Comparison of ENCODE assay signal across 20 cellular contexts in genomic region chr5:15734058-15734457, GRCh38.
"Had no signal": no experiment of that assay in that cellular context is flagged by ENCODE, and none has a peak within 500 bp of the region (broad histone marks: within the 10 kb centered on the region; RNA-seq: fewer than 3 reads in every experiment).

No MANE protein-coding gene starts in this region.

- H3K4me3 ChIP-seq: cardiac muscle cell, esophagus muscularis mucosa, gastroesophageal sphincter, lung, thoracic aorta, upper lobe of left lung had no signal

- H3K9me3 ChIP-seq: esophagus muscularis mucosa, gastroesophageal sphincter, thoracic aorta, upper lobe of left lung had no signal

- H3K27ac ChIP-seq: cardiac muscle cell, esophagus muscularis mucosa, gastroesophageal sphincter, thoracic aorta, upper lobe of left lung, VCaP had no signal

- H3K4me1 Mint-ChIP-seq: activated naive CD8-positive, alpha-beta T cell treated with anti-CD3 and anti-CD28 coated beads for 36 hours; stimulated activated naive B cell treated with anti-CD40 and anti-IgM and Interleukin-4, amounts not matched to agents 10 μg/mL and 1 μg/mL and 100 μg/mL, for 72 hours had no signal

- ATAC-seq: gastroesophageal sphincter; left cardiac atrium; natural killer cell treated with Interleukin-12 subunit alpha and Interleukin-12 subunit beta and Interleukin-15 and Interleukin-18, amount 100 ng/mL, for 72 hours; stimulated activated naive B cell treated with anti-CD40 and anti-IgM and Interleukin-4, amounts not matched to agents 10 μg/mL and 1 μg/mL and 100 μg/mL, for 72 hours had no signal

- H3K36me3 Mint-ChIP-seq: activated naive CD8-positive, alpha-beta T cell treated with anti-CD3 and anti-CD28 coated beads for 36 hours; stimulated activated naive B cell treated with anti-CD40 and anti-IgM and Interleukin-4, amounts not matched to agents 10 μg/mL and 1 μg/mL and 100 μg/mL, for 72 hours had no signal

- H3K27me3 Mint-ChIP-seq: activated naive CD8-positive, alpha-beta T cell treated with anti-CD3 and anti-CD28 coated beads for 36 hours; natural killer cell treated with Interleukin-12 subunit alpha and Interleukin-12 subunit beta and Interleukin-15 and Interleukin-18, amount 100 ng/mL, for 72 hours; stimulated activated naive B cell treated with anti-CD40 and anti-IgM and Interleukin-4, amounts not matched to agents 10 μg/mL and 1 μg/mL and 100 μg/mL, for 72 hours had no signal

- H3K27ac Mint-ChIP-seq: activated naive CD8-positive, alpha-beta T cell treated with anti-CD3 and anti-CD28 coated beads for 36 hours; mesothelial cell of epicardium; natural killer cell treated with Interleukin-12 subunit alpha and Interleukin-12 subunit beta and Interleukin-15 and Interleukin-18, amount 100 ng/mL, for 72 hours; stimulated activated naive B cell treated with anti-CD40 and anti-IgM and Interleukin-4, amounts not matched to agents 10 μg/mL and 1 μg/mL and 100 μg/mL, for 72 hours; T-helper 1 cell treated with Interleukin-12 subunit alpha and Interleukin-12 subunit beta and Interleukin-4 antibody, amounts not matched to agents 30 μg/mL and 1 μg/mL, for 36 hours had no signal

- H3K36me3 ChIP-seq: cardiac muscle cell, esophagus muscularis mucosa, gastroesophageal sphincter, thoracic aorta, upper lobe of left lung had no signal

- H3K27me3 ChIP-seq: cardiac muscle cell, esophagus muscularis mucosa, gastroesophageal sphincter, upper lobe of left lung had no signal

- H3K4me3 Mint-ChIP-seq: activated naive CD8-positive, alpha-beta T cell treated with anti-CD3 and anti-CD28 coated beads for 36 hours; mesothelial cell of epicardium; natural killer cell treated with Interleukin-12 subunit alpha and Interleukin-12 subunit beta and Interleukin-15 and Interleukin-18, amount 100 ng/mL, for 72 hours; stimulated activated naive B cell treated with anti-CD40 and anti-IgM and Interleukin-4, amounts not matched to agents 10 μg/mL and 1 μg/mL and 100 μg/mL, for 72 hours; T-helper 1 cell treated with Interleukin-12 subunit alpha and Interleukin-12 subunit beta and Interleukin-4 antibody, amounts not matched to agents 30 μg/mL and 1 μg/mL, for 36 hours had no signal

- DNase-seq: activated CD4-positive, alpha-beta T cell treated with anti-CD3 and anti-CD28 coated beads, Interleukin-2, amount 50 U/mL, for 4 hours; activated naive CD4-positive, alpha-beta T cell; activated naive CD8-positive, alpha-beta T cell treated with anti-CD3 and anti-CD28 coated beads for 36 hours; activated T-cell treated with anti-CD3 and anti-CD28 coated beads for 4 hours; amygdala; dermis blood vessel endothelial cell; effector memory CD4-positive, alpha-beta T cell; left cardiac atrium; nucleus accumbens; stimulated activated naive B cell treated with anti-CD40 and anti-IgM and Interleukin-4, amounts not matched to agents 10 μg/mL and 1 μg/mL and 100 μg/mL, for 72 hours; upper lobe of left lung had no signal
